9 cellular contexts compared by ENCODE assay signal in the genomic region with DNA sequence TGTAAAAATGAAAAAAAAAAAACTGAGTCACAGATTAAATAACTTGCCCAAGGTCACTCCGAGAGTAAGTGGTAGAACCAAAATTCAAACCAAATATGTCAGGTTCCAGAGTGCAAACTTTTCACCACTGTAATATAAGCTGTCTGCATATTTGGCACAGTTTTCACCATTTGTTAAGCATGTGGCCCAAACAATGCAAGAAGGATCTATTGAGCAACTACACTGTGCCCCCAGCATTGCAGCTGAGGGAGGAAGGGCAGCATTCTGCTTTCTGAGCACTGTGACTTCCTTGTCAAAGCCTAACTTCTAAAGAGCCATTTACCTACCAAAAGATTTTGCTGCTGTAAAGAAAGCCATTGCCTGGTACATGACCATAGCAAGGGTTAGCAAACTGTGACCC.
DNase-seq lines count a peak whose midpoint lies in the region; ATAC-seq and TF ChIP-seq lines count a peak whose summit lies in the region.
"Had no signal": no experiment of that assay in that cellular context is flagged by ENCODE, and none has a peak within 500 bp of the region (broad histone marks: within the 10 kb centered on the region; RNA-seq: fewer than 3 reads in every experiment).

No MANE protein-coding gene starts in this region.

- BruUV-seq in PC-9 (replicated peaks; lab: Mats Ljungman, UMichigan) = no TSS peak

- H3K36me3 ChIP-seq in PC-9 (ENCODE audit: low read depth) (peaks cover 12% of the 10 kb centered on the region), prostate gland (peaks cover 0 to 5% of the 10 kb centered on the region in 2 donors), trophoblast cell (ENCODE audit: control insufficient read depth in 1 of 2, insufficient read depth in 2 of 2, low read length in 2 of 2) (no peaks in the 10 kb centered on the region)

- H3K4me3 ChIP-seq in PC-9 (no peak overlapping the region), fibroblast of mammary gland (ENCODE audit: control insufficient read depth, low read depth, low read length) (no peak overlapping the region), prostate gland (no peak overlapping the region), trophoblast cell (ENCODE audit: low read depth, low read length) (no peak overlapping the region)

- no peak overlapping the region for H4K12ac ChIP-seq in trophoblast cell (ENCODE audit: low read depth, low read length)

- no peak overlapping the region for H2AK5ac ChIP-seq in trophoblast cell (ENCODE audit: low read length)

- TF ChIP-seq CTCF in PC-9 (conservative IDR thresholded peaks at IDR 0.05) (no peak), fibroblast of mammary gland (conservative IDR thresholded peaks at IDR 0.05; ENCODE audit: control insufficient read depth, insufficient read depth, low read depth, low read length) (no peak), prostate gland (IDR thresholded peaks at IDR 0.05) (no peak)

- peaks cover 24% of the 10 kb centered on the region for H3F3A ChIP-seq in PC-9 (ENCODE audit: insufficient read depth, low read depth)

- H3K4me1 ChIP-seq in PC-9 (replicated peaks; ENCODE audit: insufficient read depth) = peaks cover 40% of the 10 kb centered on the region
- no peaks in the 10 kb centered on the region for H3K4me1 ChIP-seq in prostate gland (replicated peaks)
- no peaks in the 10 kb centered on the region for H3K4me1 ChIP-seq in trophoblast cell (ENCODE audit: control insufficient read depth in 1 of 2, insufficient read depth in 2 of 2, low read length in 2 of 2)

- peaks cover 35% of the 10 kb centered on the region for H3K36me3 Mint-ChIP-seq in activated T-cell treated with anti-CD3 and anti-CD28 coated beads, Interleukin-2, amount 50 U/mL, for 4 hours (ENCODE audit: insufficient read depth)

- no peaks in the 10 kb centered on the region for H3K9me3 Mint-ChIP-seq in activated T-cell treated with anti-CD3 and anti-CD28 coated beads, Interleukin-2, amount 50 U/mL, for 4 hours

- intact Hi-C loops in PC-9 (cut with micrococcal nuclease; ENCODE audit: unreplicated experiment) = loop anchor here (1.0 kb wide), 1 partner anchor 12 kb away; no protein-coding TSS in a partner anchor
- intact Hi-C loops in prostate gland (cut with DNase I) = loop anchor here (5.0 kb wide), 1 partner anchor 70 kb away; no protein-coding TSS in a partner anchor

- WGBS in prostate gland = 38% methylated on average over 1 of the region's 1 CpG
- no CpG with 5 or more reads among the region's 1 CpG for WGBS in trophoblast cell (ENCODE audit: extremely low coverage, insufficient coverage, insufficient read length)

- POLR2A ChIA-PET in PC-9 (lab: Charles Lee; ENCODE audit: unreplicated experiment) = interaction anchor here (0.5 to 0.7 kb wide), 6 partner anchors 83 to 614 kb away, joined by 3 to 8 read pairs (median 4); no protein-coding TSS in a partner anchor

- no peak overlapping the region for H3K9ac ChIP-seq in trophoblast cell (ENCODE audit: low read length)

- H3K4me2 ChIP-seq in PC-9 (peak overlapping the region; percentile 30), trophoblast cell (ENCODE audit: low read length) (no peak overlapping the region)

- H2BK5ac ChIP-seq in trophoblast cell (ENCODE audit: low read depth, low read length, poor library complexity) = no peak overlapping the region

- no peak overlapping the region for H2BK12ac ChIP-seq in trophoblast cell (ENCODE audit: low read length)

- H3K27me3 ChIP-seq in PC-9 (ENCODE audit: insufficient read depth, low read depth) (no peaks in the 10 kb centered on the region), prostate gland (replicated peaks; ENCODE audit: insufficient read depth) (no peaks in the 10 kb centered on the region), trophoblast cell (ENCODE audit: insufficient read depth, low read length) (no peaks in the 10 kb centered on the region)

- no peak overlapping the region for H3K4ac ChIP-seq in trophoblast cell (ENCODE audit: low read depth, low read length)

- H3K79me2 ChIP-seq in PC-9 (ENCODE audit: low read depth) = no peaks in the 10 kb centered on the region
- no peaks in the 10 kb centered on the region for H3K79me2 ChIP-seq in trophoblast cell (ENCODE audit: control insufficient read depth, insufficient read depth, low read length, poor library complexity)

- H3K27ac ChIP-seq in PC-9 = peak overlapping the region; percentile 71
- peak overlapping the region; percentile 34 to 57 for H3K27ac ChIP-seq in prostate gland
- no peak overlapping the region for H3K27ac ChIP-seq in trophoblast cell (ENCODE audit: low read depth, low read length)

- no peak overlapping the region for H3K14ac ChIP-seq in trophoblast cell (ENCODE audit: low read length)

- no peak overlapping the region for H2AFZ ChIP-seq in PC-9
- no peak overlapping the region for H2AFZ ChIP-seq in trophoblast cell (ENCODE audit: insufficient read depth, low read length, poor library complexity)

- H3K9me3 ChIP-seq in PC-9 (ENCODE audit: insufficient read depth, low read depth) (no peaks in the 10 kb centered on the region), prostate gland (no peaks in the 10 kb centered on the region), trophoblast cell (ENCODE audit: insufficient read depth, low read depth, low read length) (no peaks in the 10 kb centered on the region)

- H4K91ac ChIP-seq in trophoblast cell (ENCODE audit: low read depth, low read length) = no peak overlapping the region

- peak; percentile 94 for DNase-seq in EH (ENCODE audit: low read depth)
- DNase-seq in PC-9 = peak; percentile 56 to 83
- DNase-seq in fibroblast of mammary gland (ENCODE audit: low read depth) = peak; percentile 87
- DNase-seq in prostate gland (ENCODE audit: low spot score) = peak; percentile 41
- no peak for DNase-seq in trophoblast cell
- DNase-seq in activated T-cell treated with anti-CD3 and anti-CD28 coated beads, Interleukin-2, amount 50 U/mL, for 4 hours = no peak
- DNase-seq in UCSD-AML1 (lab: John Stamatoyannopoulos, UW; ENCODE audit: unreplicated experiment) = no peak
- DNase-seq: activated CD4-positive, alpha-beta T cell treated with anti-CD3 and anti-CD28 coated beads for 36 hours had no signal

- H3K23ac ChIP-seq in trophoblast cell (ENCODE audit: low read length) = no peak overlapping the region

- no peak for ATAC-seq in activated T-cell treated with anti-CD3 and anti-CD28 coated beads, Interleukin-2, amount 50 U/mL, for 4 hours
- ATAC-seq in GM21723 (IDR thresholded peaks at IDR 0.05; ENCODE audit: unreplicated experiment) = no peak
- ATAC-seq: activated CD4-positive, alpha-beta T cell treated with anti-CD3 and anti-CD28 coated beads for 36 hours had no signal

- no peaks in the 10 kb centered on the region for H3K4me1 Mint-ChIP-seq in activated T-cell treated with anti-CD3 and anti-CD28 coated beads, Interleukin-2, amount 50 U/mL, for 4 hours (ENCODE audit: low read depth)
- H3K4me1 Mint-ChIP-seq: activated CD4-positive, alpha-beta T cell treated with anti-CD3 and anti-CD28 coated beads for 36 hours had no signal

- H3K4me3 Mint-ChIP-seq in activated T-cell treated with anti-CD3 and anti-CD28 coated beads, Interleukin-2, amount 50 U/mL, for 4 hours = no peak overlapping the region
- H3K4me3 Mint-ChIP-seq: activated CD4-positive, alpha-beta T cell treated with anti-CD3 and anti-CD28 coated beads for 36 hours had no signal

- H3K27me3 Mint-ChIP-seq in activated T-cell treated with anti-CD3 and anti-CD28 coated beads, Interleukin-2, amount 50 U/mL, for 4 hours (ENCODE audit: low read depth) = no peaks in the 10 kb centered on the region
- H3K27me3 Mint-ChIP-seq: activated CD4-positive, alpha-beta T cell treated with anti-CD3 and anti-CD28 coated beads for 36 hours had no signal

- no peaks in the 10 kb centered on the region for H3K9me2 ChIP-seq in PC-9 (ENCODE audit: insufficient read depth)

- H3K79me1 ChIP-seq in trophoblast cell (ENCODE audit: low read length) = peaks cover 2% of the 10 kb centered on the region

- TF ChIP-seq POLR2A in prostate gland (IDR thresholded peaks at IDR 0.05) = no peak

- no peaks in the 10 kb centered on the region for H4K20me1 ChIP-seq in PC-9 (ENCODE audit: insufficient read depth)

- no peak overlapping the region for H2BK120ac ChIP-seq in trophoblast cell (ENCODE audit: insufficient read depth, low read length, poor library complexity)

- no peak overlapping the region for H3K18ac ChIP-seq in trophoblast cell (ENCODE audit: low read length)

- no peak overlapping the region for H4K8ac ChIP-seq in trophoblast cell (ENCODE audit: low read depth, low read length)

- CTCF ChIA-PET in PC-9 (lab: Charles Lee) = no interaction called here

Comparison
In these comparisons a context has a peak if more than half of its experiments do, and no peak if none do; other contexts are left out.
1. DNase-seq: peak in EH (single experiment), PC-9 (2 of 2), fibroblast of mammary gland (single experiment) and prostate gland (single experiment); none in trophoblast cell (0 of 2), activated T-cell treated with anti-CD3 and anti-CD28 coated beads, Interleukin-2, amount 50 U/mL, for 4 hours (single experiment) and UCSD-AML1 (single experiment).